In the genomic region with DNA sequence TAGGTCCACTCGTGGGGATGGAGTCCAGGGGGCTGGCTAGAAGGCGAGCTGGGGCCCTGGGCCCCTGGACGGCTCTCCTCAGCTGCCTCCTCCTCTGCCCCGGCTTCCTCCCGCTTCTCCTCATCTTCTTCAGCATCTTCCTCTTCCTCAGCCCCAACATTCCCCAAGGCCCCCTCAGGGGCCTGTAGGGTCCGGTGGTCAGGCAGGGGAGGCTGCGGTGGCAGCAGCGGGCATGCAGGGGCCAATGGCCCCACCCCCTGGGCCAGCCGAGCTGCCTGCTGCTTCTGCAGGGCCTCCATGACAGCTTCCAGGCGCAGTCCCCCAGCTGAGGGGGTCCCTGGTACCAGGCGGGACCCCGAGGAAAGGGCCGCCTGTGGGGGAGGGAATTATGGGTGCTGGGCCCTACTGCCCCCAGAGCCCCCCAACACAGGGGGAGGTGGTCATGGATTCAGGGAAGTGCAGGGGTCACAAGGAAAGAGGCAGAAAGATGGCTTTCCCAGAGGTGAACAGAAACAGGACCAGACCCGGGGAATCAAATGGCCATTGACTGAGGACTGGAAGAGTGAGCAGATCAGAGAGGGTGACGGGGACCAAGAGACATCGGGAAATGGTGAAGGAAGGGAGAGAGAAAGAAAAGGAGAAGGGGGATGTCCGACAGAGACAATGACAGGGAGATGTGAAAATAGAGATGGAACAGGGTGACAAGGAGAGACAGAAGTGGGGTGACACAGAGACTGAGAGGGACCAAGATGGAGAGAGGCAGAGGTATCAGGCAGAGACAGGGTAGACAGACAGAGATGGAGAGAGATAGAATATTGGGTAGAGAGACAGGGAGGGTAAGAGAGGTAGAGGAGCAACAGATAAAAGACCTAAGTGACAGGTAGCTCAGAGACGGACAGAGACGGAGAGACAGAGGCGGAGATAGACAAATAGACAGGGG, we compare ENCODE assay signal across 10 cellular contexts. TPM values are rescaled to one million over a fixed set of nuclear protein-coding genes. Genes with fewer than 3 reads are reported as not detected.
DNase-seq lines count a peak whose midpoint lies in the region; ATAC-seq, FAIRE-seq and TF ChIP-seq lines count a peak whose summit lies in the region.
"Had no signal": no experiment of that assay in that cellular context is flagged by ENCODE, and none has a peak within 500 bp of the region (broad histone marks: within the 10 kb centered on the region; RNA-seq: fewer than 3 reads in every experiment).

No MANE protein-coding gene starts in this region.

- H3K27ac ChIP-seq in HepG2 (ENCODE audit: extremely low read length, insufficient read depth, low read length) (no peak overlapping the region), stomach (no peak overlapping the region)
- H3K27ac ChIP-seq: adrenal gland had no signal

- no peak overlapping the region for H3K27ac Mint-ChIP-seq in activated naive CD4-positive, alpha-beta T cell treated with anti-CD3 and anti-CD28 coated beads for 36 hours
- H3K27ac Mint-ChIP-seq in activated naive CD8-positive, alpha-beta T cell treated with anti-CD3 and anti-CD28 coated beads, Interleukin-2, amount 50 U/mL, for 24 hours = peak overlapping the region; percentile 27

- WGBS in HepG2 (ENCODE audit: low lambda C conversion rate) = 44% methylated on average over 20 of the region's 20 CpGs
- 34 to 43% (median 36%) methylated on average over 19 to 20 of the region's 20 CpGs for WGBS in stomach, 5 donors

- no peaks in the 10 kb centered on the region for H3K9me3 Mint-ChIP-seq in activated naive CD4-positive, alpha-beta T cell treated with anti-CD3 and anti-CD28 coated beads for 36 hours
- no peaks in the 10 kb centered on the region for H3K9me3 Mint-ChIP-seq in activated naive CD8-positive, alpha-beta T cell treated with anti-CD3 and anti-CD28 coated beads, Interleukin-2, amount 50 U/mL, for 24 hours

- H4K20me1 ChIP-seq in HepG2 (ENCODE audit: insufficient read depth, low read length) = no peaks in the 10 kb centered on the region

- H3K4me2 ChIP-seq in HepG2 (ENCODE audit: low read depth, low read length) = peak overlapping the region; percentile 72

- H3K9ac ChIP-seq in HepG2 (ENCODE audit: insufficient read depth, low read depth, low read length) = no peak overlapping the region

- H3K27me3 Mint-ChIP-seq in activated naive CD4-positive, alpha-beta T cell treated with anti-CD3 and anti-CD28 coated beads for 36 hours (ENCODE audit: low read depth) = peaks cover 59% of the 10 kb centered on the region
- peaks cover 66% of the 10 kb centered on the region for H3K27me3 Mint-ChIP-seq in activated naive CD8-positive, alpha-beta T cell treated with anti-CD3 and anti-CD28 coated beads, Interleukin-2, amount 50 U/mL, for 24 hours

- no peak for FAIRE-seq in HepG2 (lab: Jason Lieb, UNC)
- no peak for FAIRE-seq in D721Med (lab: Jason Lieb, UNC)
- FAIRE-seq in GM12892 (lab: Jason Lieb, UNC) = no peak

- H3K36me3 ChIP-seq in HepG2 (replicated peaks in 1 of 2; ENCODE audit: control insufficient read depth in 1 of 2, insufficient read depth in 2 of 2, low read length in 2 of 2) = no peaks in the 10 kb centered on the region
- H3K36me3 ChIP-seq in stomach = no peaks in the 10 kb centered on the region
- H3K36me3 ChIP-seq: adrenal gland had no signal

- peak overlapping the region; percentile 66 for H3K4me3 Mint-ChIP-seq in activated naive CD4-positive, alpha-beta T cell treated with anti-CD3 and anti-CD28 coated beads for 36 hours
- peak overlapping the region; percentile 76 for H3K4me3 Mint-ChIP-seq in activated naive CD8-positive, alpha-beta T cell treated with anti-CD3 and anti-CD28 coated beads, Interleukin-2, amount 50 U/mL, for 24 hours

- H3K4me1 ChIP-seq in HepG2 (ENCODE audit: insufficient read depth, low read length) (peaks cover 35% of the 10 kb centered on the region), stomach (peaks cover 21 to 31% (median 27%) of the 10 kb centered on the region in 4 donors)

- TF ChIP-seq POLR2A in HepG2 (IDR thresholded peaks at IDR 0.05; ENCODE audit: insufficient read depth in 1 of 2, low read depth in 2 of 2, low read length in 2 of 2) (no peak), stomach (IDR thresholded peaks at IDR 0.05) (no peak), GM12892 (IDR thresholded peaks at IDR 0.05; ENCODE audit: low read depth, low read length) (no peak)

- TF ChIP-seq EP300 in HepG2 (IDR thresholded peaks at IDR 0.05; ENCODE audit: low read depth in 2 of 2, low read length in 2 of 2) (no peak), HepG2 (CRISPR knock-in tag; IDR thresholded peaks at IDR 0.05; ENCODE audit: borderline replicate concordance) (no peak), stomach (IDR thresholded peaks at IDR 0.05) (no peak)

- no peaks in the 10 kb centered on the region for H3K36me3 Mint-ChIP-seq in activated naive CD4-positive, alpha-beta T cell treated with anti-CD3 and anti-CD28 coated beads for 36 hours (ENCODE audit: low read depth)
- no peaks in the 10 kb centered on the region for H3K36me3 Mint-ChIP-seq in activated naive CD8-positive, alpha-beta T cell treated with anti-CD3 and anti-CD28 coated beads, Interleukin-2, amount 50 U/mL, for 24 hours (ENCODE audit: low read depth)

- peaks cover 18% of the 10 kb centered on the region for H3K4me1 Mint-ChIP-seq in activated naive CD4-positive, alpha-beta T cell treated with anti-CD3 and anti-CD28 coated beads for 36 hours (ENCODE audit: low read depth)
- peaks cover 23% of the 10 kb centered on the region for H3K4me1 Mint-ChIP-seq in activated naive CD8-positive, alpha-beta T cell treated with anti-CD3 and anti-CD28 coated beads, Interleukin-2, amount 50 U/mL, for 24 hours

- TF ChIP-seq RAD21 in HepG2 (CRISPR knock-in tag; IDR thresholded peaks at IDR 0.05) = no peak

- POLR2A ChIA-PET in HepG2 (lab: Yijun Ruan, JAX) = no interaction called here

- intact Hi-C loops in activated naive CD4-positive, alpha-beta T cell treated with anti-CD3 and anti-CD28 coated beads for 36 hours (cut with micrococcal nuclease) = no loop called here
- intact Hi-C loops in HepG2 (cut with micrococcal nuclease; ENCODE audit: unreplicated experiment) (no loop called here), stomach (cut with DNase I; ENCODE audit: low total_unique reads) (no loop called here)

- no peaks in the 10 kb centered on the region for H3K79me2 ChIP-seq in HepG2 (ENCODE audit: insufficient read depth, low read length)

- ATAC-seq in activated naive CD8-positive, alpha-beta T cell treated with anti-CD3 and anti-CD28 coated beads, Interleukin-2, amount 50 U/mL, for 24 hours = no peak
- no peak for ATAC-seq in HepG2

- CTCF ChIA-PET in activated naive CD4-positive, alpha-beta T cell treated with anti-CD3 and anti-CD28 coated beads for 36 hours (lab: Charles Lee) = interaction anchor here (0.9 to 1.8 kb wide), 2 partner anchors 11 to 14 kb away, joined by 3 to 6 read pairs; no protein-coding TSS in a partner anchor
- CTCF ChIA-PET in HepG2 (lab: Yijun Ruan, JAX; ENCODE audit: low intra/inter-chr PET ratio, low total read pairs) = no interaction called here

- H3K27me3 ChIP-seq in HepG2 (ENCODE audit: control insufficient read depth in 1 of 2, insufficient read depth in 2 of 2, low read length in 2 of 2) (peaks cover 4 to 20% of the 10 kb centered on the region in 2 experiments; a peak in 3 of 5 replicates), stomach (peaks cover 30 to 83% (median 79%) of the 10 kb centered on the region in 3 donors)

- H3K9me3 ChIP-seq in HepG2 (ENCODE audit: low read length) (no peaks in the 10 kb centered on the region), stomach (no peaks in the 10 kb centered on the region)
- H3K9me3 ChIP-seq: adrenal gland had no signal

- BruUV-seq in HepG2 (replicated peaks; lab: Mats Ljungman, UMichigan) = no TSS peak

- no peak overlapping the region for H2AFZ ChIP-seq in HepG2 (ENCODE audit: low read length)

- no peak for DNase-seq in activated naive CD4-positive, alpha-beta T cell treated with anti-CD3 and anti-CD28 coated beads for 36 hours
- DNase-seq in activated naive CD4-positive, alpha-beta T cell (lab: John Stamatoyannopoulos, UW) = no peak
- DNase-seq in activated naive CD8-positive, alpha-beta T cell treated with anti-CD3 and anti-CD28 coated beads, Interleukin-2, amount 50 U/mL, for 24 hours = no peak
- DNase-seq in HepG2 (ENCODE audit: low spot score) (no peak), stomach (no peak), D721Med (ENCODE audit: insufficient read length, low spot score) (no peak), HCEC 1CT (no peak), GM12892 (ENCODE audit: insufficient read length) (no peak)
- DNase-seq: AML-193 had no signal

- TF ChIP-seq CTCF in HepG2 (CRISPR knock-in tag; IDR thresholded peaks at IDR 0.05) (no peak), stomach (IDR thresholded peaks at IDR 0.05) (no peak), D721Med (IDR thresholded peaks at IDR 0.05; ENCODE audit: insufficient read depth, missing control alignments) (no peak)

- peak overlapping the region; percentile 36 to 73 (median 40) for H3K4me3 ChIP-seq in HepG2 (replicated peaks in 1 of 3; ENCODE audit: insufficient read depth in 1 of 3, low read depth in 2 of 3, low read length in 3 of 3)
- peak overlapping the region; percentile 46 to 57 (median 46) for H3K4me3 ChIP-seq in stomach

- in situ Hi-C loops in HepG2 (cut with HindIII; ENCODE audit: extremely low pct_ligation_motif_present, low pct_unique_long_range_greater_than_20kb) = no loop called here

RNA-seq across cellular contexts. Expression of gene ARID3C, which starts 0.9 kb away (rescaled TPM):
- under 1 TPM; 0.29 to 0.37 TPM for total RNA-seq in activated naive CD4-positive, alpha-beta T cell treated with anti-CD3 and anti-CD28 coated beads for 36 hours
- not detected in 2 replicates for total RNA-seq in HepG2 (2016; rRNA removed; fragmentation: Illumina TruSeq; extraction: Trizol)
- not detected in 2 replicates for total RNA-seq in HepG2 (2016; cell fraction: cytosol; rRNA removed; fragmentation: Illumina TruSeq; extraction: Trizol; ENCODE audit: low read depth)
- not detected in 2 replicates for total RNA-seq in HepG2 (2016; cell fraction: insoluble cytoplasmic fraction; rRNA removed; fragmentation: Illumina TruSeq; extraction: Trizol)
- not detected in 2 replicates for total RNA-seq in HepG2 (2016; cell fraction: membrane; rRNA removed; fragmentation: Illumina TruSeq; extraction: Trizol)
- total RNA-seq in HepG2 (2016; cell fraction: nucleus; rRNA removed; fragmentation: Illumina TruSeq; extraction: Trizol) = not detected in 2 replicates
- polyA plus RNA-seq in HepG2 (2011; rRNA removed) = not detected in 2 replicates
- not detected in 2 replicates for polyA plus RNA-seq in HepG2 (2011; cell fraction: cytosol; rRNA removed)
- 0.17 and 0.34 TPM in 2 replicates for polyA plus RNA-seq in HepG2 (2011; cell fraction: nucleus; rRNA removed)
- polyA plus RNA-seq in HepG2 (2012) = 0.12 TPM in 1 of 2 replicates, not detected in the other
- polyA plus RNA-seq in HepG2 (2016; cell fraction: cytosol; fragmentation: Illumina TruSeq; extraction: Trizol; ENCODE audit: low read depth) = not detected in 2 replicates
- polyA plus RNA-seq in HepG2 (2016; cell fraction: insoluble cytoplasmic fraction; fragmentation: Illumina TruSeq; extraction: Trizol; ENCODE audit: low read depth) = not detected in 2 replicates
- polyA plus RNA-seq in HepG2 (2016; cell fraction: membrane; fragmentation: Illumina TruSeq; extraction: Trizol; ENCODE audit: low read depth) = not detected in 2 replicates
- polyA plus RNA-seq in HepG2 (2016; cell fraction: nucleus; fragmentation: Illumina TruSeq; extraction: Trizol; ENCODE audit: insufficient read depth, low read depth) = 0.45 TPM in 1 of 2 replicates, not detected in the other
- polyA minus RNA-seq in HepG2 (2011; rRNA and poly(A)+ RNA removed; ENCODE audit: low replicate concordance) = not detected in 2 replicates
- not detected in 2 replicates for polyA minus RNA-seq in HepG2 (2011; cell fraction: cytosol; rRNA and poly(A)+ RNA removed)
- polyA minus RNA-seq in HepG2 (2011; cell fraction: nucleus; rRNA and poly(A)+ RNA removed) = not detected in 2 replicates
- not detected for total RNA-seq in stomach
- polyA plus RNA-seq in stomach = not detected
- polyA plus RNA-seq in GM12892 (2012; ENCODE audit: missing spikeins) = not detected
- total RNA-seq: adrenal gland had no signal
- polyA plus RNA-seq: adrenal gland had no signal

RNA-seq across cellular contexts. Expression of gene DCTN3, which starts 7.7 kb away (rescaled TPM):
- 10 to 100 TPM; 86.1 to 87.5 TPM for total RNA-seq in activated naive CD4-positive, alpha-beta T cell treated with anti-CD3 and anti-CD28 coated beads for 36 hours
- total RNA-seq in HepG2 (2016; rRNA removed; fragmentation: Illumina TruSeq; extraction: Trizol) = 27.4 and 30.8 TPM in 2 replicates
- total RNA-seq in HepG2 (2016; cell fraction: cytosol; rRNA removed; fragmentation: Illumina TruSeq; extraction: Trizol; ENCODE audit: low read depth) = 11.0 and 11.1 TPM in 2 replicates
- total RNA-seq in HepG2 (2016; cell fraction: insoluble cytoplasmic fraction; rRNA removed; fragmentation: Illumina TruSeq; extraction: Trizol) = 29.0 and 29.5 TPM in 2 replicates
- total RNA-seq in HepG2 (2016; cell fraction: membrane; rRNA removed; fragmentation: Illumina TruSeq; extraction: Trizol) = 15.9 and 16.4 TPM in 2 replicates
- 15.7 and 15.9 TPM in 2 replicates for total RNA-seq in HepG2 (2016; cell fraction: nucleus; rRNA removed; fragmentation: Illumina TruSeq; extraction: Trizol)
- 32.8 and 34.5 TPM in 2 replicates for polyA plus RNA-seq in HepG2 (2011; rRNA removed)
- 32.8 and 40.8 TPM in 2 replicates for polyA plus RNA-seq in HepG2 (2011; cell fraction: cytosol; rRNA removed)
- 36.1 and 42.7 TPM in 2 replicates for polyA plus RNA-seq in HepG2 (2011; cell fraction: nucleus; rRNA removed)
- 27.8 and 28.4 TPM in 2 replicates for polyA plus RNA-seq in HepG2 (2012)
- polyA plus RNA-seq in HepG2 (2016; cell fraction: cytosol; fragmentation: Illumina TruSeq; extraction: Trizol; ENCODE audit: low read depth) = 15.7 and 17.6 TPM in 2 replicates
- 38.4 and 45.3 TPM in 2 replicates for polyA plus RNA-seq in HepG2 (2016; cell fraction: insoluble cytoplasmic fraction; fragmentation: Illumina TruSeq; extraction: Trizol; ENCODE audit: low read depth)
- 19.8 and 22.1 TPM in 2 replicates for polyA plus RNA-seq in HepG2 (2016; cell fraction: membrane; fragmentation: Illumina TruSeq; extraction: Trizol; ENCODE audit: low read depth)
- polyA plus RNA-seq in HepG2 (2016; cell fraction: nucleus; fragmentation: Illumina TruSeq; extraction: Trizol; ENCODE audit: insufficient read depth, low read depth) = 37.1 and 38.5 TPM in 2 replicates
- 25.6 and 63.0 TPM in 2 replicates for polyA minus RNA-seq in HepG2 (2011; rRNA and poly(A)+ RNA removed; ENCODE audit: low replicate concordance)
- 6.0 and 6.2 TPM in 2 replicates for polyA minus RNA-seq in HepG2 (2011; cell fraction: cytosol; rRNA and poly(A)+ RNA removed)
- polyA minus RNA-seq in HepG2 (2011; cell fraction: nucleus; rRNA and poly(A)+ RNA removed) = 17.4 and 23.5 TPM in 2 replicates
- 10 to 100 TPM in 4 of 5 donors, 1 to 10 TPM in 1; 9.3 to 55.4 (median 23.7) TPM for total RNA-seq in stomach
- polyA plus RNA-seq in stomach = 100 to 1,000 TPM in 1 of 3 donors, 10 to 100 TPM in 2; 81.0 to 107 (median 97.5) TPM
- polyA plus RNA-seq in GM12892 (2012; ENCODE audit: missing spikeins) = 92.0 TPM

RNA-seq across cellular contexts. Expression of gene SIGMAR1, which starts 9.6 kb away (rescaled TPM):
- total RNA-seq in activated naive CD4-positive, alpha-beta T cell treated with anti-CD3 and anti-CD28 coated beads for 36 hours = 10 to 100 TPM; 58.9 TPM
- total RNA-seq in HepG2 (2016; rRNA removed; fragmentation: Illumina TruSeq; extraction: Trizol) (28.5 and 60.8 TPM in 2 replicates), stomach (100 to 1,000 TPM in 1 of 5 donors, 10 to 100 TPM in 4; 20.0 to 124 (median 64.3) TPM)
- 29.7 and 36.9 TPM in 2 replicates for total RNA-seq in HepG2 (2016; cell fraction: cytosol; rRNA removed; fragmentation: Illumina TruSeq; extraction: Trizol; ENCODE audit: low read depth)
- total RNA-seq in HepG2 (2016; cell fraction: insoluble cytoplasmic fraction; rRNA removed; fragmentation: Illumina TruSeq; extraction: Trizol) = 27.0 and 60.5 TPM in 2 replicates
- 57.4 and 66.9 TPM in 2 replicates for total RNA-seq in HepG2 (2016; cell fraction: membrane; rRNA removed; fragmentation: Illumina TruSeq; extraction: Trizol)
- total RNA-seq in HepG2 (2016; cell fraction: nucleus; rRNA removed; fragmentation: Illumina TruSeq; extraction: Trizol) = 47.9 and 57.4 TPM in 2 replicates
- polyA plus RNA-seq in HepG2 (2011; rRNA removed) (38.9 and 45.9 TPM in 2 replicates), stomach (10 to 100 TPM; 19.9 to 46.8 (median 25.5) TPM)
- 46.5 and 47.9 TPM in 2 replicates for polyA plus RNA-seq in HepG2 (2011; cell fraction: cytosol; rRNA removed)
- 28.6 and 40.8 TPM in 2 replicates for polyA plus RNA-seq in HepG2 (2011; cell fraction: nucleus; rRNA removed)
- polyA plus RNA-seq in HepG2 (2012) = 57.8 and 68.0 TPM in 2 replicates
- 54.4 and 69.4 TPM in 2 replicates for polyA plus RNA-seq in HepG2 (2016; cell fraction: cytosol; fragmentation: Illumina TruSeq; extraction: Trizol; ENCODE audit: low read depth)
- polyA plus RNA-seq in HepG2 (2016; cell fraction: insoluble cytoplasmic fraction; fragmentation: Illumina TruSeq; extraction: Trizol; ENCODE audit: low read depth) = 55.2 and 61.1 TPM in 2 replicates
- polyA plus RNA-seq in HepG2 (2016; cell fraction: membrane; fragmentation: Illumina TruSeq; extraction: Trizol; ENCODE audit: low read depth) = 86.0 and 102 TPM in 2 replicates
- 131 and 132 TPM in 2 replicates for polyA plus RNA-seq in HepG2 (2016; cell fraction: nucleus; fragmentation: Illumina TruSeq; extraction: Trizol; ENCODE audit: insufficient read depth, low read depth)
- polyA minus RNA-seq in HepG2 (2011; rRNA and poly(A)+ RNA removed; ENCODE audit: low replicate concordance) = 71.0 and 231 TPM in 2 replicates
- 23.8 and 24.9 TPM in 2 replicates for polyA minus RNA-seq in HepG2 (2011; cell fraction: cytosol; rRNA and poly(A)+ RNA removed)
- polyA minus RNA-seq in HepG2 (2011; cell fraction: nucleus; rRNA and poly(A)+ RNA removed) = 13.3 and 18.3 TPM in 2 replicates
- polyA plus RNA-seq in GM12892 (2012; ENCODE audit: missing spikeins) = 28.8 TPM

RNA-seq across cellular contexts. Expression of gene RPP25L, which starts 16.1 kb away (rescaled TPM):
- 10 to 100 TPM; 25.7 to 27.0 TPM for total RNA-seq in activated naive CD4-positive, alpha-beta T cell treated with anti-CD3 and anti-CD28 coated beads for 36 hours
- total RNA-seq in HepG2 (2016; rRNA removed; fragmentation: Illumina TruSeq; extraction: Trizol) = 24.5 and 32.1 TPM in 2 replicates
- 11.7 and 12.9 TPM in 2 replicates for total RNA-seq in HepG2 (2016; cell fraction: cytosol; rRNA removed; fragmentation: Illumina TruSeq; extraction: Trizol; ENCODE audit: low read depth)
- total RNA-seq in HepG2 (2016; cell fraction: insoluble cytoplasmic fraction; rRNA removed; fragmentation: Illumina TruSeq; extraction: Trizol) = 25.9 and 30.1 TPM in 2 replicates
- 15.6 and 18.9 TPM in 2 replicates for total RNA-seq in HepG2 (2016; cell fraction: membrane; rRNA removed; fragmentation: Illumina TruSeq; extraction: Trizol)
- total RNA-seq in HepG2 (2016; cell fraction: nucleus; rRNA removed; fragmentation: Illumina TruSeq; extraction: Trizol) = 10.0 and 12.4 TPM in 2 replicates
- polyA plus RNA-seq in HepG2 (2011; rRNA removed) = 27.3 and 31.2 TPM in 2 replicates
- 27.2 and 38.8 TPM in 2 replicates for polyA plus RNA-seq in HepG2 (2011; cell fraction: cytosol; rRNA removed)
- 14.2 and 16.4 TPM in 2 replicates for polyA plus RNA-seq in HepG2 (2011; cell fraction: nucleus; rRNA removed)
- 15.8 and 18.2 TPM in 2 replicates for polyA plus RNA-seq in HepG2 (2012)
- polyA plus RNA-seq in HepG2 (2016; cell fraction: cytosol; fragmentation: Illumina TruSeq; extraction: Trizol; ENCODE audit: low read depth) = 11.0 and 13.0 TPM in 2 replicates
- 26.3 and 26.5 TPM in 2 replicates for polyA plus RNA-seq in HepG2 (2016; cell fraction: insoluble cytoplasmic fraction; fragmentation: Illumina TruSeq; extraction: Trizol; ENCODE audit: low read depth)
- polyA plus RNA-seq in HepG2 (2016; cell fraction: membrane; fragmentation: Illumina TruSeq; extraction: Trizol; ENCODE audit: low read depth) = 11.2 and 12.0 TPM in 2 replicates
- 13.1 and 17.9 TPM in 2 replicates for polyA plus RNA-seq in HepG2 (2016; cell fraction: nucleus; fragmentation: Illumina TruSeq; extraction: Trizol; ENCODE audit: insufficient read depth, low read depth)
- 17.6 and 31.0 TPM in 2 replicates for polyA minus RNA-seq in HepG2 (2011; rRNA and poly(A)+ RNA removed; ENCODE audit: low replicate concordance)
- polyA minus RNA-seq in HepG2 (2011; cell fraction: cytosol; rRNA and poly(A)+ RNA removed) = 11.2 and 11.8 TPM in 2 replicates
- 5.3 and 5.7 TPM in 2 replicates for polyA minus RNA-seq in HepG2 (2011; cell fraction: nucleus; rRNA and poly(A)+ RNA removed)
- 10 to 100 TPM in 4 of 5 donors, 1 to 10 TPM in 1; 2.9 to 49.5 (median 16.5) TPM for total RNA-seq in stomach
- 10 to 100 TPM; 28.9 to 40.4 (median 37.9) TPM for polyA plus RNA-seq in stomach
- 20.2 TPM for polyA plus RNA-seq in GM12892 (2012; ENCODE audit: missing spikeins)

RNA-seq across cellular contexts. Expression of gene GALT, which starts 18.5 kb away (rescaled TPM):
- total RNA-seq in activated naive CD4-positive, alpha-beta T cell treated with anti-CD3 and anti-CD28 coated beads for 36 hours = 10 to 100 TPM; 42.0 to 44.6 TPM
- total RNA-seq in HepG2 (2016; rRNA removed; fragmentation: Illumina TruSeq; extraction: Trizol) = 21.1 and 40.4 TPM in 2 replicates
- total RNA-seq in HepG2 (2016; cell fraction: cytosol; rRNA removed; fragmentation: Illumina TruSeq; extraction: Trizol; ENCODE audit: low read depth) = 12.8 and 15.4 TPM in 2 replicates
- total RNA-seq in HepG2 (2016; cell fraction: insoluble cytoplasmic fraction; rRNA removed; fragmentation: Illumina TruSeq; extraction: Trizol) = 21.8 and 38.8 TPM in 2 replicates
- total RNA-seq in HepG2 (2016; cell fraction: membrane; rRNA removed; fragmentation: Illumina TruSeq; extraction: Trizol) = 13.8 and 14.2 TPM in 2 replicates
- total RNA-seq in HepG2 (2016; cell fraction: nucleus; rRNA removed; fragmentation: Illumina TruSeq; extraction: Trizol) = 46.8 and 57.0 TPM in 2 replicates
- 46.3 and 51.3 TPM in 2 replicates for polyA plus RNA-seq in HepG2 (2011; rRNA removed)
- 11.4 and 15.3 TPM in 2 replicates for polyA plus RNA-seq in HepG2 (2011; cell fraction: cytosol; rRNA removed)
- polyA plus RNA-seq in HepG2 (2011; cell fraction: nucleus; rRNA removed) = 271 and 279 TPM in 2 replicates
- polyA plus RNA-seq in HepG2 (2012) = 32.1 and 38.4 TPM in 2 replicates
- 9.9 TPM in 2 replicates for polyA plus RNA-seq in HepG2 (2016; cell fraction: cytosol; fragmentation: Illumina TruSeq; extraction: Trizol; ENCODE audit: low read depth)
- polyA plus RNA-seq in HepG2 (2016; cell fraction: insoluble cytoplasmic fraction; fragmentation: Illumina TruSeq; extraction: Trizol; ENCODE audit: low read depth) = 26.1 and 30.6 TPM in 2 replicates
- 10.9 and 13.1 TPM in 2 replicates for polyA plus RNA-seq in HepG2 (2016; cell fraction: membrane; fragmentation: Illumina TruSeq; extraction: Trizol; ENCODE audit: low read depth)
- polyA plus RNA-seq in HepG2 (2016; cell fraction: nucleus; fragmentation: Illumina TruSeq; extraction: Trizol; ENCODE audit: insufficient read depth, low read depth) = 91.9 and 92.7 TPM in 2 replicates
- polyA minus RNA-seq in HepG2 (2011; rRNA and poly(A)+ RNA removed; ENCODE audit: low replicate concordance) = 27.4 and 44.3 TPM in 2 replicates
- 4.0 and 5.6 TPM in 2 replicates for polyA minus RNA-seq in HepG2 (2011; cell fraction: cytosol; rRNA and poly(A)+ RNA removed)
- polyA minus RNA-seq in HepG2 (2011; cell fraction: nucleus; rRNA and poly(A)+ RNA removed) = 68.1 and 83.3 TPM in 2 replicates
- total RNA-seq in stomach = 100 to 1,000 TPM in 2 of 5 donors, 10 to 100 TPM in 3; 28.8 to 148 (median 87.8) TPM
- polyA plus RNA-seq in stomach = 10 to 100 TPM; 17.4 to 33.1 (median 20.5) TPM
- polyA plus RNA-seq in GM12892 (2012; ENCODE audit: missing spikeins) = 22.8 TPM
